1 cellular context compared by ENCODE assay signal in the genomic region with DNA sequence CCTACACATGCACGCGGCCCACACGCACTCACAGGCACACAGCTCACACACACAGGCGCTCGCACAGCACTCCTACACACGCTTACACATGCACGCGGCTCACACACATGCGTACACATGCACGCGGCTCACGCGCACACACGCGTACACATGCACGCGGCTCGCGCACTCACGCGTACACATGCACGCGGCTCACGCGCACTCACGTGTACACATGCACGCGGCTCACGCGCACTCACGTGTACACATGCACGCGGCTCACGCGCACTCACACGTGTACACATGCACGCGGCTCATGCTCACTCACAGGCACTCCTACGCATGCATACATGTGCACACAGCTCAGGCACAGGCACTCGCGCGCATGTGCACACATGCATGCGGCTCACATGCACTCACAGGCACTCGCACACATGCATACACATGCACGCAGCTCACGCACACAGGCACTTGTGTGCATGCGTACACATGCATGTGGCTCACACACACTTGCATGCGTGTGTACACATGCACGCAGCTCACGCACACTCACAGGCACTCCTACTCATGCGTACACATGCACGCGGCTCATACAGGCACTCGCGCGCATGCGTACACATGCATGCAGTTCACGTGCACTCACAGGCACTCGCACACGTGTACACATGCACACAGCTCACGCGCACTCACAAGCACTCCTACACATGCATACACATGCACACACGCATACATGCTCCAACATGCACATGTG.
TF ChIP-seq lines count a peak whose summit lies in the region.

No MANE protein-coding gene starts in this region.

TF ChIP-seq in HepG2, 621 proteins besides CTCF, POLR2A, EP300 and RAD21:
- TF ChIP-seq KLF16 (CRISPR knock-in tag; IDR thresholded peaks at IDR 0.05) (0 out of 4 replicates have a peak, but pooled peaks of 1 of the 2 experiments have one; percentile 42), ZNF790 (CRISPR knock-in tag; IDR thresholded peaks at IDR 0.05; ENCODE audit: borderline replicate concordance) (no peak), TARDBP (CRISPR knock-in tag; IDR thresholded peaks at IDR 0.05) (peak; percentile 25; the same call in 1 of the 2 replicates), ZBTB3 (CRISPR knock-in tag; IDR thresholded peaks at IDR 0.05; ENCODE audit: borderline replicate concordance, low read depth) (no peak), AGO2 (optimal IDR thresholded peaks at IDR 0.05; ENCODE audit: low read depth, low read length) (peak; percentile 64), IRF2 (CRISPR knock-in tag; IDR thresholded peaks at IDR 0.05) (no peak), SOX6 (IDR thresholded peaks at IDR 0.05) (no peak), SOX6 (CRISPR knock-in tag; IDR thresholded peaks at IDR 0.05) (no peak), HNRNPUL1 (IDR thresholded peaks at IDR 0.05; ENCODE audit: low read depth, low read length) (no peak), MTA1 (CRISPR knock-in tag; IDR thresholded peaks at IDR 0.05; ENCODE audit: borderline replicate concordance) (peak; percentile 65; the same call in 1 of the 2 replicates), ZNF850 (CRISPR knock-in tag; conservative IDR thresholded peaks at IDR 0.05) (no peak)
- TF ChIP-seq, protein P1, sequence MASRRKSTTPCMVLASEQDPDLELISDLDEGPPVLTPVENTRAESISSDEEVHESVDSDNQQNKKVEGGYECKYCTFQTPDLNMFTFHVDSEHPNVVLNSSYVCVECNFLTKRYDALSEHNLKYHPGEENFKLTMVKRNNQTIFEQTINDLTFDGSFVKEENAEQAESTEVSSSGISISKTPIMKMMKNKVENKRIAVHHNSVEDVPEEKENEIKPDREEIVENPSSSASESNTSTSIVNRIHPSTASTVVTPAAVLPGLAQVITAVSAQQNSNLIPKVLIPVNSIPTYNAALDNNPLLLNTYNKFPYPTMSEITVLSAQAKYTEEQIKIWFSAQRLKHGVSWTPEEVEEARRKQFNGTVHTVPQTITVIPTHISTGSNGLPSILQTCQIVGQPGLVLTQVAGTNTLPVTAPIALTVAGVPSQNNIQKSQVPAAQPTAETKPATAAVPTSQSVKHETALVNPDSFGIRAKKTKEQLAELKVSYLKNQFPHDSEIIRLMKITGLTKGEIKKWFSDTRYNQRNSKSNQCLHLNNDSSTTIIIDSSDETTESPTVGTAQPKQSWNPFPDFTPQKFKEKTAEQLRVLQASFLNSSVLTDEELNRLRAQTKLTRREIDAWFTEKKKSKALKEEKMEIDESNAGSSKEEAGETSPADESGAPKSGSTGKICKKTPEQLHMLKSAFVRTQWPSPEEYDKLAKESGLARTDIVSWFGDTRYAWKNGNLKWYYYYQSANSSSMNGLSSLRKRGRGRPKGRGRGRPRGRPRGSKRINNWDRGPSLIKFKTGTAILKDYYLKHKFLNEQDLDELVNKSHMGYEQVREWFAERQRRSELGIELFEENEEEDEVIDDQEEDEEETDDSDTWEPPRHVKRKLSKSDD (CRISPR knock-in tag; IDR thresholded peaks at IDR 0.05; ENCODE audit: low read depth) = peak; percentile 49; the same call in 1 of the 2 replicates
- TF ChIP-seq, protein P2, sequence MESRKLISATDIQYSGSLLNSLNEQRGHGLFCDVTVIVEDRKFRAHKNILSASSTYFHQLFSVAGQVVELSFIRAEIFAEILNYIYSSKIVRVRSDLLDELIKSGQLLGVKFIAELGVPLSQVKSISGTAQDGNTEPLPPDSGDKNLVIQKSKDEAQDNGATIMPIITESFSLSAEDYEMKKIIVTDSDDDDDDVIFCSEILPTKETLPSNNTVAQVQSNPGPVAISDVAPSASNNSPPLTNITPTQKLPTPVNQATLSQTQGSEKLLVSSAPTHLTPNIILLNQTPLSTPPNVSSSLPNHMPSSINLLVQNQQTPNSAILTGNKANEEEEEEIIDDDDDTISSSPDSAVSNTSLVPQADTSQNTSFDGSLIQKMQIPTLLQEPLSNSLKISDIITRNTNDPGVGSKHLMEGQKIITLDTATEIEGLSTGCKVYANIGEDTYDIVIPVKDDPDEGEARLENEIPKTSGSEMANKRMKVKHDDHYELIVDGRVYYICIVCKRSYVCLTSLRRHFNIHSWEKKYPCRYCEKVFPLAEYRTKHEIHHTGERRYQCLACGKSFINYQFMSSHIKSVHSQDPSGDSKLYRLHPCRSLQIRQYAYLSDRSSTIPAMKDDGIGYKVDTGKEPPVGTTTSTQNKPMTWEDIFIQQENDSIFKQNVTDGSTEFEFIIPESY (CRISPR knock-in tag; IDR thresholded peaks at IDR 0.05) = peak; percentile 78
